In genomic region chrX:23907496-23908218, GRCh38 we compare ENCODE assay signal across 8 cellular contexts. TPM values are rescaled to one million over a fixed set of nuclear protein-coding genes. Genes with fewer than 3 reads are reported as not detected.
DNase-seq lines count a peak whose midpoint lies in the region; ATAC-seq and TF ChIP-seq lines count a peak whose summit lies in the region.

TSS of gene APOO (minus strand) at chrX:23907938. CDS start at chrX:23907702, 236 bp downstream.
TSS of gene CXorf58 (plus strand) at chrX:23908006. CDS start at chrX:23910303, 2,297 bp downstream.

- ATAC-seq in GM23338: peak; percentile 92
- ATAC-seq in activated T-helper 17 cell treated with anti-CD3 and anti-CD28 coated beads, Interleukin-2, amount 50 U/mL, for 72 hours (replicated peaks): peak; percentile 94
- ATAC-seq in stimulated activated naive CD8-positive, alpha-beta T cell treated with anti-CD3 and anti-CD28 coated beads, Interleukin-15, amount 100 ng/mL, for 72 hours: peak; percentile 95

- H3K27ac Mint-ChIP-seq in GM23338 (peak within 1 kb of the TSS; percentile 92), nephron (peak within 1 kb of the TSS; percentile 82 to 89 (median 85))
- H3K27ac Mint-ChIP-seq in activated T-helper 17 cell treated with anti-CD3 and anti-CD28 coated beads, Interleukin-2, amount 50 U/mL, for 72 hours: peak within 1 kb of the TSS; percentile 73
- H3K27ac Mint-ChIP-seq in stimulated activated naive CD8-positive, alpha-beta T cell treated with anti-CD3 and anti-CD28 coated beads, Interleukin-15, amount 100 ng/mL, for 72 hours: peak within 1 kb of the TSS; percentile 89 to 90

- H3K79me2 ChIP-seq in GM23338 (replicated peaks; ENCODE audit: insufficient read depth): peaks cover 15% of the 10 kb centered on the region

- no peaks in the 10 kb centered on the region for H4K20me1 ChIP-seq in GM23338 (replicated peaks; ENCODE audit: insufficient read depth)

- H3K36me3 Mint-ChIP-seq in GM23338 (ENCODE audit: low read depth) (0 out of 3 replicates have a peak, but pooled peaks cover 3% of the 10 kb centered on the region), nephron (ENCODE audit: low read depth) (peaks cover 3% of the 10 kb centered on the region)
- H3K36me3 Mint-ChIP-seq in activated T-helper 17 cell treated with anti-CD3 and anti-CD28 coated beads, Interleukin-2, amount 50 U/mL, for 72 hours (ENCODE audit: low read depth): no peaks in the 10 kb centered on the region

- peak within 1 kb of the TSS; percentile 85 for H3K4me2 ChIP-seq in GM23338

- TF ChIP-seq CTCF in GM23338 (conservative IDR thresholded peaks at IDR 0.05; ENCODE audit: low read depth in 2 of 2): peak; percentile 38 to 64; a peak in 3 of 4 replicates
- TF ChIP-seq CTCF in fibroblast of mammary gland (conservative IDR thresholded peaks at IDR 0.05; ENCODE audit: control insufficient read depth, insufficient read depth, low read depth, low read length): peak; percentile 52
- TF ChIP-seq CTCF in nephron (IDR thresholded peaks at IDR 0.05; ENCODE audit: unreplicated experiment in 3 of 3): peak; percentile 84 to 93 (median 88)

- no peaks in the 10 kb centered on the region for H3K27me3 ChIP-seq in GM23338 (ENCODE audit: insufficient read depth)

- peak; percentile 87 for DNase-seq in EL
- DNase-seq in GM23338 (ENCODE audit: low spot score): peak; percentile 92
- peak; percentile 86 for DNase-seq in LHCN-M2 (ENCODE audit: low read depth)
- DNase-seq in RKO (ENCODE audit: low spot score): peak; percentile 91
- DNase-seq in fibroblast of mammary gland (ENCODE audit: low read depth): peak; percentile 87
- peak; percentile 90 to 95 for DNase-seq in stimulated activated naive CD8-positive, alpha-beta T cell treated with anti-CD3 and anti-CD28 coated beads, Interleukin-15, amount 100 ng/mL, for 72 hours

- H3K9me3 Mint-ChIP-seq in GM23338 (no peaks in the 10 kb centered on the region), nephron (no peaks in the 10 kb centered on the region)
- H3K9me3 Mint-ChIP-seq in activated T-helper 17 cell treated with anti-CD3 and anti-CD28 coated beads, Interleukin-2, amount 50 U/mL, for 72 hours: no peaks in the 10 kb centered on the region
- H3K9me3 Mint-ChIP-seq in stimulated activated naive CD8-positive, alpha-beta T cell treated with anti-CD3 and anti-CD28 coated beads, Interleukin-15, amount 100 ng/mL, for 72 hours: no peaks in the 10 kb centered on the region

- H3K36me3 ChIP-seq in GM23338 (ENCODE audit: insufficient read depth): no peaks in the 10 kb centered on the region

- H3K27me3 Mint-ChIP-seq in GM23338 (ENCODE audit: insufficient read depth, low read depth, poor library complexity) (no peaks in the 10 kb centered on the region), nephron (ENCODE audit: low read depth) (no peaks in the 10 kb centered on the region)
- H3K27me3 Mint-ChIP-seq in activated T-helper 17 cell treated with anti-CD3 and anti-CD28 coated beads, Interleukin-2, amount 50 U/mL, for 72 hours: no peaks in the 10 kb centered on the region
- H3K27me3 Mint-ChIP-seq in stimulated activated naive CD8-positive, alpha-beta T cell treated with anti-CD3 and anti-CD28 coated beads, Interleukin-15, amount 100 ng/mL, for 72 hours: no peaks in the 10 kb centered on the region

- peak within 1 kb of the TSS; percentile 82 for H3K4me3 Mint-ChIP-seq in GM23338
- peak within 1 kb of the TSS; percentile 59 for H3K4me3 Mint-ChIP-seq in activated T-helper 17 cell treated with anti-CD3 and anti-CD28 coated beads, Interleukin-2, amount 50 U/mL, for 72 hours
- H3K4me3 Mint-ChIP-seq in nephron: peak within 1 kb of the TSS; percentile 80 to 93 (median 90)
- H3K4me3 Mint-ChIP-seq in stimulated activated naive CD8-positive, alpha-beta T cell treated with anti-CD3 and anti-CD28 coated beads, Interleukin-15, amount 100 ng/mL, for 72 hours: peak within 1 kb of the TSS; percentile 82 to 83

- H3K4me3 ChIP-seq in GM23338 (peak within 1 kb of the TSS; percentile 77), fibroblast of mammary gland (ENCODE audit: control insufficient read depth, low read depth, low read length) (peak within 1 kb of the TSS; percentile 64)

- H3F3A ChIP-seq in GM23338 (replicated peaks; ENCODE audit: low read depth): no peaks in the 10 kb centered on the region; the same call in 1 of the 2 replicates

- H2AFZ ChIP-seq in GM23338: peak within 1 kb of the TSS; percentile 90; the same call in 1 of the 2 replicates

- H3K9me2 ChIP-seq in GM23338 (ENCODE audit: insufficient read depth): no peaks in the 10 kb centered on the region

- peaks cover 15% of the 10 kb centered on the region; the same call in 2 of the 3 replicates for H3K4me1 Mint-ChIP-seq in GM23338
- H3K4me1 Mint-ChIP-seq in activated T-helper 17 cell treated with anti-CD3 and anti-CD28 coated beads, Interleukin-2, amount 50 U/mL, for 72 hours: no peaks in the 10 kb centered on the region
- peaks cover 13% of the 10 kb centered on the region for H3K4me1 Mint-ChIP-seq in nephron
- peaks cover 8% of the 10 kb centered on the region for H3K4me1 Mint-ChIP-seq in stimulated activated naive CD8-positive, alpha-beta T cell treated with anti-CD3 and anti-CD28 coated beads, Interleukin-15, amount 100 ng/mL, for 72 hours

- peak within 1 kb of the TSS; percentile 95 for H3K27ac ChIP-seq in GM23338 (ENCODE audit: low read depth)

- H3K4me1 ChIP-seq in GM23338 (ENCODE audit: insufficient read depth): peaks cover 9% of the 10 kb centered on the region

TF ChIP-seq in GM23338, 12 proteins besides CTCF, POLR2A, EP300 and RAD21 (continues in another document):
- no peak for TF ChIP-seq REST (IDR thresholded peaks at IDR 0.05; ENCODE audit: unreplicated experiment)

RNA-seq across cellular contexts. Expression of gene APOO, which starts in this region (rescaled TPM):
- total RNA-seq in GM23338 (2014; rRNA removed; shearing (Covaris generic)): 31.0 and 32.8 TPM in 2 replicates
- polyA plus RNA-seq in GM23338 (2016; fragmentation: Nextera tagmentation; extraction: Ambion mirVana): 72.4 and 77.6 TPM in 2 replicates
- 14.6 and 14.7 TPM in 2 replicates for total RNA-seq in LHCN-M2 (2014; rRNA removed)
- 23.9 TPM for polyA plus RNA-seq in LHCN-M2 (2012)
- 10 to 100 TPM; 15.3 to 25.4 TPM for total RNA-seq in activated T-helper 17 cell treated with anti-CD3 and anti-CD28 coated beads, Interleukin-2, amount 50 U/mL, for 72 hours

RNA-seq across cellular contexts. Expression of gene CXorf58, which starts in this region (rescaled TPM):
- total RNA-seq in GM23338 (2014; rRNA removed; shearing (Covaris generic)): 0.56 TPM in 1 of 2 replicates, not detected in the other
- polyA plus RNA-seq in GM23338 (2016; fragmentation: Nextera tagmentation; extraction: Ambion mirVana): not detected in 2 replicates
- 0.06 TPM in 1 of 2 replicates, not detected in the other for total RNA-seq in LHCN-M2 (2014; rRNA removed)
- not detected for polyA plus RNA-seq in LHCN-M2 (2012)
- total RNA-seq in activated T-helper 17 cell treated with anti-CD3 and anti-CD28 coated beads, Interleukin-2, amount 50 U/mL, for 72 hours: under 1 TPM in 1 of 2 donors, not detected in 1; 0.58 TPM

Comparison
In these comparisons a context has a peak if more than half of its experiments do, and no peak if none do; other contexts are left out.
1. Peak in every context shown above with its lines: DNase-seq, ATAC-seq, H3K4me3 ChIP-seq and H3K27ac ChIP-seq.